ENCODE assay signal across 14 cellular contexts in the genomic region with DNA sequence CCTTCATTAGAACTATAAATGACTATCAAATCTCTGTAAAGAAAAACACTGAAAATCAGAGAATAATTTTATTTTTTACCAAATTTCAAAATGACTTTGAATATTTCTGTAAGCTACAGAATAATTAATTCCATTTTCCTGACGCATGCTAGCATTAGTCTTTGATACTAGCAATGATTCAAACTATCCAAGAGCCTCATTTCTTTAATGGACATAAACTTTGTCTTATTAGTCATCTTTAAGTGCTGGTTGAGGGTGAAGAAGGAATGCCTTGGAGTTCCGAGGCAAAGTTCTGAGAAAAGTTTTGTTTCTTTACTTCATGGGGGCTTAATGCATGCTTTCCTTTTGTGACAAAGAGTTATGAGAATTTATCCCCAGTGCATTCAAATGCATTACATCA.
"Had no signal": no experiment of that assay in that cellular context is flagged by ENCODE, and none has a peak within 500 bp of the region (broad histone marks: within the 10 kb centered on the region; RNA-seq: fewer than 3 reads in every experiment).

No MANE protein-coding gene starts in this region.

- H3K4me1 ChIP-seq: gastroesophageal sphincter, sigmoid colon, stomach, thyroid gland, vagina had no signal

- H3K27ac ChIP-seq: cardiac muscle cell, gastroesophageal sphincter, sigmoid colon, stomach, thyroid gland, vagina had no signal

- H3K27me3 ChIP-seq: cardiac muscle cell, gastroesophageal sphincter, sigmoid colon, stomach, thyroid gland, vagina had no signal

- DNase-seq: activated effector memory CD4-positive, alpha-beta T cell treated with Interleukin-2 at 50 U/mL for 16 hours; kidney; left ventricle myocardium superior; mesendoderm; nephron progenitor cell; sigmoid colon; stimulated activated CD4-positive, alpha-beta T cell treated with anti-CD3 and anti-CD28 coated beads, Interleukin-15, amount 100 ng/mL, for 24 hours; stimulated activated CD4-positive, alpha-beta T cell treated with anti-CD3 and anti-CD28 coated beads, Interleukin-4, amount 100 ng/mL, for 4 hours; stomach; T-helper 2 cell; thyroid gland had no signal

- H3K36me3 ChIP-seq: cardiac muscle cell, gastroesophageal sphincter, sigmoid colon, stomach, thyroid gland, vagina had no signal

- H3K9me3 ChIP-seq: gastroesophageal sphincter, sigmoid colon, stomach, thyroid gland, vagina had no signal

- H3K4me3 ChIP-seq: cardiac muscle cell, gastroesophageal sphincter, sigmoid colon, stomach, thyroid gland, vagina had no signal
